Comparison of ENCODE assay signal across 9 cellular contexts in genomic region chr5:77651343-77651742, GRCh38. TPM values are rescaled to one million over a fixed set of nuclear protein-coding genes. Genes with fewer than 3 reads are reported as not detected.
"Had no signal": no experiment of that assay in that cellular context is flagged by ENCODE, and none has a peak within 500 bp of the region (broad histone marks: within the 10 kb centered on the region; RNA-seq: fewer than 3 reads in every experiment).

No MANE protein-coding gene starts in this region.

- DNase-seq: IMR-90, KBM-7, KG1 had no signal

- H3K4me3 ChIP-seq: K562 had no signal

- ATAC-seq: HepG2, K562 had no signal

- H3K27ac ChIP-seq: HL-60, KMS-11 had no signal

RNA-seq across cellular contexts. Expression of gene OTP, which starts 12.8 kb away (rescaled TPM):
- total RNA-seq: HepG2, HT1080, IMR-90 had no signal
- polyA plus RNA-seq: HepG2, IgD-negative memory B cell, IMR-90 had no signal
